8 cellular contexts compared by ENCODE assay signal in genomic region chr3:179562467-179563297, GRCh38. TPM values are rescaled to one million over a fixed set of nuclear protein-coding genes. Genes with fewer than 3 reads are reported as not detected.
A peak's percentile ranks its signal among the peaks of the same experiment; 100 is the strongest.
DNase-seq lines count a peak whose midpoint lies in the region; ATAC-seq and TF ChIP-seq lines count a peak whose summit lies in the region.

TSS of gene ACTL6A (plus strand) at chr3:179562926. CDS start at chr3:179563093, 167 bp downstream.

- peaks cover 29% of the 10 kb centered on the region for H3K4me1 ChIP-seq in KMS-11 (ENCODE audit: low read depth, poor library complexity, severe bottlenecking)
- peaks cover 0 to 7% (median 2%) of the 10 kb centered on the region in 4 donors for H3K4me1 ChIP-seq in Peyer's patch
- H3K4me1 ChIP-seq in muscle layer of colon (ENCODE audit: insufficient read depth, low read length): peaks cover 11% of the 10 kb centered on the region

- H3K36me3 ChIP-seq in KMS-11 (ENCODE audit: insufficient read depth): no peaks in the 10 kb centered on the region
- H3K36me3 ChIP-seq in Peyer's patch: no peaks in the 10 kb centered on the region
- no peaks in the 10 kb centered on the region for H3K36me3 ChIP-seq in muscle layer of colon (ENCODE audit: insufficient read depth, low read length)

- DNase-seq in DMS53 treated with DMSO at 0.1 percent for 48 hours (lab: John Stamatoyannopoulos, UW; ENCODE audit: unreplicated experiment): peak; percentile 86
- peak; percentile 99 to 100 (median 100) for DNase-seq in Peyer's patch
- peak; percentile 99 for DNase-seq in activated T-cell treated with anti-CD3 and anti-CD28 coated beads, Interleukin-2, amount 50 U/mL, for 48 hours
- peak; percentile 99 for DNase-seq in stimulated activated CD8-positive, alpha-beta memory T cell treated with anti-CD3 and anti-CD28 coated beads, Interleukin-7, amount 100 ng/mL, for 24 hours (ENCODE audit: low read depth)

- H3K79me2 ChIP-seq in KMS-11 (ENCODE audit: insufficient read depth, low read depth): peaks cover 41% of the 10 kb centered on the region

- TF ChIP-seq CTCF in KMS-11 (conservative IDR thresholded peaks at IDR 0.05; ENCODE audit: low read depth, low read length): no peak
- TF ChIP-seq CTCF in Peyer's patch (IDR thresholded peaks at IDR 0.05): no peak

- peak within 1 kb of the TSS; percentile 90 for H2AFZ ChIP-seq in KMS-11 (ENCODE audit: low read depth)

- peak in 1 of 2 donors; percentile 40 for TF ChIP-seq POLR2A in Peyer's patch (IDR thresholded peaks at IDR 0.05)

- H4K20me1 ChIP-seq in KMS-11 (ENCODE audit: insufficient read depth): no peaks in the 10 kb centered on the region; the same call in 1 of the 2 replicates

- H3K4me2 ChIP-seq in KMS-11: peak within 1 kb of the TSS; percentile 81

- H3K9me3 ChIP-seq in Peyer's patch (no peaks in the 10 kb centered on the region), muscle layer of colon (ENCODE audit: low read length) (no peaks in the 10 kb centered on the region)

- peak within 1 kb of the TSS; percentile 80 for H3K27ac ChIP-seq in KMS-11
- peak within 1 kb of the TSS; percentile 76 to 91 (median 88) for H3K27ac ChIP-seq in Peyer's patch
- peak within 1 kb of the TSS; percentile 91 for H3K27ac ChIP-seq in muscle layer of colon (ENCODE audit: low read depth, low read length)

- peak within 1 kb of the TSS; percentile 86 for H3K4me3 ChIP-seq in KMS-11 (IDR thresholded peaks at IDR 0.05; ENCODE audit: insufficient read depth, low read depth, low read length)
- peak within 1 kb of the TSS; percentile 74 to 92 (median 80) for H3K4me3 ChIP-seq in Peyer's patch
- H3K4me3 ChIP-seq in muscle layer of colon (ENCODE audit: low read depth in 1 of 2, low read length in 2 of 2): peak within 1 kb of the TSS; percentile 84 to 88

- peak within 1 kb of the TSS; percentile 86 for H3K9ac ChIP-seq in KMS-11
- H3K9ac ChIP-seq in muscle layer of colon (ENCODE audit: low read length): peak within 1 kb of the TSS; percentile 86

- H3K27me3 ChIP-seq in KMS-11 (ENCODE audit: insufficient read depth, low read depth) (no peaks in the 10 kb centered on the region), Peyer's patch (no peaks in the 10 kb centered on the region), muscle layer of colon (ENCODE audit: control insufficient read depth in 1 of 2, insufficient read depth in 2 of 2, low read length in 2 of 2) (no peaks in the 10 kb centered on the region)

- ATAC-seq in GM21737 (IDR thresholded peaks at IDR 0.05; ENCODE audit: unreplicated experiment) (peak; percentile 97), esophagus mucosa (peak; percentile 99)

RNA-seq across cellular contexts. Expression of gene ACTL6A, which starts in this region (rescaled TPM):
- total RNA-seq in Peyer's patch (10 to 100 TPM; 35.7 to 59.4 (median 36.5) TPM), esophagus mucosa (36.4 TPM)

Comparison
In these comparisons a context has a peak if more than half of its experiments do, and no peak if none do; other contexts are left out.
1. Peak in every context shown above with its lines: DNase-seq, ATAC-seq, H3K4me3 ChIP-seq and H3K27ac ChIP-seq.